In genomic region chr6:84842526-84843161, GRCh38 we compare ENCODE assay signal across 26 cellular contexts.
DNase-seq lines count a peak whose midpoint lies in the region; ATAC-seq and TF ChIP-seq lines count a peak whose summit lies in the region.
"Had no signal": no experiment of that assay in that cellular context is flagged by ENCODE, and none has a peak within 500 bp of the region (broad histone marks: within the 10 kb centered on the region; RNA-seq: fewer than 3 reads in every experiment).

No MANE protein-coding gene starts in this region.

- TF ChIP-seq CTCF in cardiac fibroblast (IDR thresholded peaks at IDR 0.05; ENCODE audit: low read depth, low read length) = no peak
- no peak for TF ChIP-seq CTCF in foreskin fibroblast (IDR thresholded peaks at IDR 0.05; ENCODE audit: low read depth, low read length)

- peak; percentile 46 for ATAC-seq in Right ventricle myocardium inferior
- ATAC-seq in Right ventricle myocardium superior (ENCODE audit: poor library complexity) = no peak
- no peak for ATAC-seq in HG03565 (IDR thresholded peaks at IDR 0.05; ENCODE audit: unreplicated experiment)
- ATAC-seq: gastroesophageal sphincter; left lobe of liver; right lobe of liver; stimulated activated naive B cell treated with anti-CD40 and anti-IgM and Interleukin-4, amounts not matched to agents 10 μg/mL and 1 μg/mL and 100 μg/mL, for 72 hours had no signal

- H3K4me3 ChIP-seq in cardiac fibroblast (replicated peaks in 1 of 2; ENCODE audit: low read depth in 2 of 2, low read length in 2 of 2) = no peak overlapping the region
- H3K4me3 ChIP-seq in foreskin fibroblast (ENCODE audit: low read depth in 1 of 2, low read length in 2 of 2) = no peak overlapping the region
- H3K4me3 ChIP-seq: gastroesophageal sphincter, neural progenitor cell, right lobe of liver had no signal

- DNase-seq in Right ventricle myocardium inferior (ENCODE audit: missing footprints) = no peak
- DNase-seq in Right ventricle myocardium superior = no peak
- peak; percentile 63 to 77 for DNase-seq in cardiac fibroblast (ENCODE audit: low read depth in 2 of 2)
- peak; percentile 48 to 86 for DNase-seq in foreskin fibroblast
- DNase-seq in ureter (ENCODE audit: low spot score) = no peak
- DNase-seq in activated gamma-delta T cell (lab: John Stamatoyannopoulos, UW) = no peak
- no peak for DNase-seq in midbrain (lab: John Stamatoyannopoulos, UW)
- DNase-seq: activated CD4-positive, alpha-beta T cell treated with anti-CD3 and anti-CD28 coated beads for 48 hours; activated CD8-positive, alpha-beta memory T cell treated with anti-CD3 and anti-CD28 coated beads for 24 hours; activated gamma-delta T cell treated with Interleukin-2 at 50 U/mL for 16 hours; CD8-positive, alpha-beta memory T cell; effector CD4-positive, alpha-beta T cell; erythroblast; hippocampal formation; immature natural killer cell; NCI-H1436; NCI-H2107; NCI-H774; right lobe of liver; RPMI8226; stimulated activated CD4-positive, alpha-beta T cell treated with anti-CD3 and anti-CD28 coated beads, Interleukin-15, amount 100 ng/mL, for 24 hours; stimulated activated naive B cell treated with anti-CD40 and anti-IgM and Interleukin-4, amounts not matched to agents 10 μg/mL and 1 μg/mL and 100 μg/mL, for 72 hours had no signal

- intact Hi-C loops in Right ventricle myocardium inferior (cut with DNase I) = no loop called here
- intact Hi-C loops in Right ventricle myocardium superior (cut with DNase I) = no loop called here

Comparison
In these comparisons a context has a peak if more than half of its experiments do, and no peak if none do; other contexts are left out.
1. DNase-seq: peak in cardiac fibroblast (2 of 2) and foreskin fibroblast (2 of 2); none in Right ventricle myocardium inferior (single experiment), Right ventricle myocardium superior (single experiment), ureter (single experiment), activated gamma-delta T cell (single experiment) and midbrain (single experiment).